ENCODE assay signal across 8 cellular contexts in the genomic region with DNA sequence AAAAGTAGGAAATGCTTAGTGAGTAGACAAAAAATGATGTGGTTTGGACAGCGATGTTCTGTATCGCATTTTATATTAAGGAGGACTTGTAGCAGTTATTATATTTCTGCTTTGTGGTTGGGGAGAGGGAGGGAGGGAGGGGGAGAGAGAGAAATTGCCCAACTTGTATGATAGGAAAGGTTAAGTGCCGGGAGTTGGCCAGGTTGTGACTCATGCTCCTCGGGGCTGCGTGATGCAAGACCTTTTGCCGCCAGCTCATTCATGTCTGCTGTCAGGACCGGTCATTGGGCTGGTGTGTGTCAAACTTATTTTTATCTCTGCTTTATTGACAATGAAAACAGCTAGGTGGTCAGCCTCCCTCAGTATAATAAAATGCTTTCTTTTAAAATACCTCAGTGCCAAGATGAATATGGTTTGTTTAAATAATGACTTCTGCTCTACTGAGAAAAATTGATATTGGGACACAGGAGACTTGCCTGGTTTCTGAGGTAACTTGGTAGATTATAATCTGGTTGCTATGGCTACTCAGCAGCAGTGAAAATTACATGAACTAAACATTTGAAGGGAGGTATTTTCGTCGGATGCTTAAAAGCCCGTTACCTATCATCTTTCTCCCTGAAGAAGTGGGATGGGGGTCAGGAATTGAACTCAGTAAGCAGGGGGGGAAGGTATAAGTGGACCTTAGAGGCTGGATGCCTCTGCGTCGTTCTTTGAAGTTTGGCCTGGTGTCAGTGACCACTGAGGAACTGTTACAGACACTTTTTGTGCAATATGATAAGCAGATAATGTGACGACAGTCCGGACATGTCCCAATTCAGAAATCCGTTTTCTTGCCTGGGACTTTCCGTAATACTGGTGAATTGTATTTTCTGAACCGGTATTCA.
DNase-seq lines count a peak whose midpoint lies in the region; ATAC-seq, FAIRE-seq and TF ChIP-seq lines count a peak whose summit lies in the region.

No MANE protein-coding gene starts in this region.

- no peak for TF ChIP-seq CTCF in right atrium auricular region (IDR thresholded peaks at IDR 0.05)

- H3K27ac ChIP-seq in right atrium auricular region: peak overlapping the region; percentile 81 to 87
- peak overlapping the region; percentile 48 to 95 for H3K27ac ChIP-seq in small intestine (ENCODE audit: low read depth in 1 of 2, low read length in 1 of 2)

- H3K9me3 ChIP-seq in right atrium auricular region (no peaks in the 10 kb centered on the region), small intestine (ENCODE audit: control insufficient read depth, low read depth) (no peaks in the 10 kb centered on the region)

- peaks cover 53% of the 10 kb centered on the region for H3K4me1 Mint-ChIP-seq in activated naive CD8-positive, alpha-beta T cell treated with anti-CD3 and anti-CD28 coated beads, Interleukin-2, amount 50 U/mL, for 24 hours

- peak; percentile 45 for ATAC-seq in HG02610 (IDR thresholded peaks at IDR 0.05; ENCODE audit: unreplicated experiment)
- peak; percentile 87 for ATAC-seq in activated naive CD8-positive, alpha-beta T cell treated with anti-CD3 and anti-CD28 coated beads, Interleukin-2, amount 50 U/mL, for 24 hours
- no peak for ATAC-seq in GM21723 (IDR thresholded peaks at IDR 0.05; ENCODE audit: unreplicated experiment)
- ATAC-seq in HG03135 (IDR thresholded peaks at IDR 0.05; ENCODE audit: unreplicated experiment): no peak

- H3K27me3 Mint-ChIP-seq in activated naive CD8-positive, alpha-beta T cell treated with anti-CD3 and anti-CD28 coated beads, Interleukin-2, amount 50 U/mL, for 24 hours: no peaks in the 10 kb centered on the region

- peaks cover 5% of the 10 kb centered on the region for H3K36me3 Mint-ChIP-seq in activated naive CD8-positive, alpha-beta T cell treated with anti-CD3 and anti-CD28 coated beads, Interleukin-2, amount 50 U/mL, for 24 hours (ENCODE audit: low read depth)

- no peaks in the 10 kb centered on the region for H3K9me3 Mint-ChIP-seq in activated naive CD8-positive, alpha-beta T cell treated with anti-CD3 and anti-CD28 coated beads, Interleukin-2, amount 50 U/mL, for 24 hours

- H3K4me3 ChIP-seq in right atrium auricular region: no peak overlapping the region
- H3K4me3 ChIP-seq in small intestine (ENCODE audit: low read depth in 1 of 2, low read length in 2 of 2): no peak overlapping the region

- peak; percentile 84 for DNase-seq in SK-N-DZ (ENCODE audit: low spot score)
- DNase-seq in activated naive CD8-positive, alpha-beta T cell treated with anti-CD3 and anti-CD28 coated beads, Interleukin-2, amount 50 U/mL, for 24 hours: peak; percentile 66
- peak; percentile 99 for DNase-seq in right atrium auricular region (ENCODE audit: low spot score)
- peak; percentile 88 for DNase-seq in small intestine
- no peak for DNase-seq in ecto neural progenitor cell (ENCODE audit: low spot score)

- H3K4me1 ChIP-seq in right atrium auricular region (peaks cover 0 to 64% of the 10 kb centered on the region in 2 donors), small intestine (ENCODE audit: control insufficient read depth in 2 of 2, insufficient read depth in 1 of 2, low read depth in 1 of 2, low read length in 1 of 2) (peaks cover 2 to 24% of the 10 kb centered on the region in 2 donors)

- peak overlapping the region; percentile 75 for H3K27ac Mint-ChIP-seq in activated naive CD8-positive, alpha-beta T cell treated with anti-CD3 and anti-CD28 coated beads, Interleukin-2, amount 50 U/mL, for 24 hours

- no peaks in the 10 kb centered on the region for H3K36me3 ChIP-seq in right atrium auricular region
- H3K36me3 ChIP-seq in small intestine (ENCODE audit: control insufficient read depth in 2 of 2, insufficient read depth in 2 of 2, low read length in 2 of 2): no peaks in the 10 kb centered on the region

- 54 to 68% (median 59%) methylated on average over 17 of the region's 17 CpGs for WGBS in small intestine, 3 donors

- no peaks in the 10 kb centered on the region for H3K27me3 ChIP-seq in right atrium auricular region
- no peaks in the 10 kb centered on the region for H3K27me3 ChIP-seq in small intestine (ENCODE audit: control insufficient read depth in 2 of 2, insufficient read depth in 2 of 2, low read length in 2 of 2)

- FAIRE-seq in small intestine (lab: Jason Lieb, UNC): no peak

- peak overlapping the region; percentile 26 for H3K4me3 Mint-ChIP-seq in activated naive CD8-positive, alpha-beta T cell treated with anti-CD3 and anti-CD28 coated beads, Interleukin-2, amount 50 U/mL, for 24 hours

Comparison
In these comparisons a context has a peak if more than half of its experiments do, and no peak if none do; other contexts are left out.
1. ATAC-seq: peak in HG02610 (single experiment) and activated naive CD8-positive, alpha-beta T cell treated with anti-CD3 and anti-CD28 coated beads, Interleukin-2, amount 50 U/mL, for 24 hours (single experiment); none in GM21723 (single experiment) and HG03135 (single experiment).